16 cellular contexts compared by ENCODE assay signal in the genomic region with DNA sequence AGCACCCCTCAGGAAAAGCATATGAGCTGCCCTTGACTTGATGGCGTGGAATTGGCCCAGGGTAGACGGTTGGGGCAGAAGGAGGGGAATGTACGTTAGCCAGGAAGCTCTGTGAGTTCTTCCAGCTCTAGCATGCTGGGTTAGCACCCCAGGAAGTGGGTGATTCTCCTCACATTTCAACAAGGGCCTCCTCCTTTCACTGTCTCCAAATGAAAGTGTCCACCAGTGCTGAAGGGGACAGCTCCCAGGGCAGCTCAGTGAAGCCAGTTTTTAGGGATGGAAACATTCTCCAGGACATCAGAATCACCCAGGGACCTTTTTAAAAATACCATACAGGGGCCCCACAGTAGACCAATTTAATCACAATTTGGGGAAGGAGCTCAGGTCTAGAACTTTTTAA. TPM values are rescaled to one million over a fixed set of nuclear protein-coding genes. Genes with fewer than 3 reads are reported as not detected.
DNase-seq lines count a peak whose midpoint lies in the region; ATAC-seq, FAIRE-seq and TF ChIP-seq lines count a peak whose summit lies in the region.
"Had no signal": no experiment of that assay in that cellular context is flagged by ENCODE, and none has a peak within 500 bp of the region (broad histone marks: within the 10 kb centered on the region; RNA-seq: fewer than 3 reads in every experiment).

No MANE protein-coding gene starts in this region.

- no peak overlapping the region for H3K27ac Mint-ChIP-seq in activated naive CD8-positive, alpha-beta T cell treated with anti-CD3 and anti-CD28 coated beads for 36 hours
- H3K27ac Mint-ChIP-seq: activated CD4-positive, alpha-beta T cell treated with anti-CD3 and anti-CD28 coated beads for 36 hours; natural killer cell treated with Interleukin-12 subunit alpha and Interleukin-12 subunit beta and Interleukin-15 and Interleukin-18, amount 100 ng/mL, for 72 hours had no signal

- ATAC-seq in HG03280 (IDR thresholded peaks at IDR 0.05; ENCODE audit: unreplicated experiment), result no peak
- ATAC-seq: activated CD4-positive, alpha-beta T cell treated with anti-CD3 and anti-CD28 coated beads for 36 hours; left cardiac atrium; natural killer cell treated with Interleukin-12 subunit alpha and Interleukin-12 subunit beta and Interleukin-15 and Interleukin-18, amount 100 ng/mL, for 72 hours had no signal

- DNase-seq in AG10803 (ENCODE audit: low read depth) (peak; percentile 33), HTR-8/SVneo (ENCODE audit: insufficient read length, low spot score) (peak; percentile 53), astrocyte of the hippocampus (ENCODE audit: low read depth, low spot score) (peak; percentile 64), islet precursor cell (peak; percentile 66), NCI-H2029 treated with DMSO at 0.1 percent for 48 hours (lab: John Stamatoyannopoulos, UW) (no peak)
- DNase-seq in activated naive CD8-positive, alpha-beta T cell treated with anti-CD3 and anti-CD28 coated beads for 36 hours, result no peak
- DNase-seq in stimulated activated CD4-positive, alpha-beta T cell treated with anti-CD3 and anti-CD28 coated beads, Interleukin-12 subunit alpha, Interleukin-12 subunit beta, amount 100 ng/mL, for 4 hours, result no peak
- DNase-seq: activated CD4-positive, alpha-beta T cell treated with anti-CD3 and anti-CD28 coated beads for 36 hours; activated T-cell treated with anti-CD3 and anti-CD28 coated beads, Interleukin-2, amount 50 U/mL, for 48 hours; left cardiac atrium; stomach had no signal

- no peaks in the 10 kb centered on the region for H3K36me3 Mint-ChIP-seq in activated naive CD8-positive, alpha-beta T cell treated with anti-CD3 and anti-CD28 coated beads for 36 hours
- H3K36me3 Mint-ChIP-seq: natural killer cell treated with Interleukin-12 subunit alpha and Interleukin-12 subunit beta and Interleukin-15 and Interleukin-18, amount 100 ng/mL, for 72 hours had no signal

- H3K4me3 ChIP-seq in AG10803 (ENCODE audit: low read length), result no peak overlapping the region
- H3K4me3 ChIP-seq: BLaER1, stomach had no signal

- H3K9me3 Mint-ChIP-seq in activated naive CD8-positive, alpha-beta T cell treated with anti-CD3 and anti-CD28 coated beads for 36 hours, result no peaks in the 10 kb centered on the region
- H3K9me3 Mint-ChIP-seq: natural killer cell treated with Interleukin-12 subunit alpha and Interleukin-12 subunit beta and Interleukin-15 and Interleukin-18, amount 100 ng/mL, for 72 hours had no signal

- no peak for FAIRE-seq in HTR-8/SVneo (lab: Jason Lieb, UNC)
- FAIRE-seq: astrocyte, H54 had no signal

- no peak overlapping the region for H3K4me3 Mint-ChIP-seq in activated naive CD8-positive, alpha-beta T cell treated with anti-CD3 and anti-CD28 coated beads for 36 hours
- H3K4me3 Mint-ChIP-seq: activated CD4-positive, alpha-beta T cell treated with anti-CD3 and anti-CD28 coated beads for 36 hours; natural killer cell treated with Interleukin-12 subunit alpha and Interleukin-12 subunit beta and Interleukin-15 and Interleukin-18, amount 100 ng/mL, for 72 hours had no signal

- no peaks in the 10 kb centered on the region for H3K27me3 Mint-ChIP-seq in activated naive CD8-positive, alpha-beta T cell treated with anti-CD3 and anti-CD28 coated beads for 36 hours
- H3K27me3 Mint-ChIP-seq: activated CD4-positive, alpha-beta T cell treated with anti-CD3 and anti-CD28 coated beads for 36 hours had no signal

- no peaks in the 10 kb centered on the region for H3K4me1 Mint-ChIP-seq in activated naive CD8-positive, alpha-beta T cell treated with anti-CD3 and anti-CD28 coated beads for 36 hours
- H3K4me1 Mint-ChIP-seq: activated CD4-positive, alpha-beta T cell treated with anti-CD3 and anti-CD28 coated beads for 36 hours had no signal

- TF ChIP-seq CTCF in AG10803 (conservative IDR thresholded peaks at IDR 0.05; ENCODE audit: low read length), result no peak

RNA-seq across cellular contexts. Expression of a gene that starts 17.2 kb away (rescaled TPM):
- total RNA-seq in activated naive CD8-positive, alpha-beta T cell treated with anti-CD3 and anti-CD28 coated beads for 36 hours, result under 1 TPM; 0.66 to 0.94 TPM

Comparison
In these comparisons a context has a peak if more than half of its experiments do, and no peak if none do; other contexts are left out.
1. DNase-seq: peak in AG10803 (single experiment), HTR-8/SVneo (single experiment), astrocyte of the hippocampus (single experiment) and islet precursor cell (single experiment); none in NCI-H2029 treated with DMSO at 0.1 percent for 48 hours (single experiment), activated naive CD8-positive, alpha-beta T cell treated with anti-CD3 and anti-CD28 coated beads for 36 hours (single experiment) and stimulated activated CD4-positive, alpha-beta T cell treated with anti-CD3 and anti-CD28 coated beads, Interleukin-12 subunit alpha, Interleukin-12 subunit beta, amount 100 ng/mL, for 4 hours (single experiment).